Comparison of ENCODE assay signal across 8 cellular contexts in the genomic region with DNA sequence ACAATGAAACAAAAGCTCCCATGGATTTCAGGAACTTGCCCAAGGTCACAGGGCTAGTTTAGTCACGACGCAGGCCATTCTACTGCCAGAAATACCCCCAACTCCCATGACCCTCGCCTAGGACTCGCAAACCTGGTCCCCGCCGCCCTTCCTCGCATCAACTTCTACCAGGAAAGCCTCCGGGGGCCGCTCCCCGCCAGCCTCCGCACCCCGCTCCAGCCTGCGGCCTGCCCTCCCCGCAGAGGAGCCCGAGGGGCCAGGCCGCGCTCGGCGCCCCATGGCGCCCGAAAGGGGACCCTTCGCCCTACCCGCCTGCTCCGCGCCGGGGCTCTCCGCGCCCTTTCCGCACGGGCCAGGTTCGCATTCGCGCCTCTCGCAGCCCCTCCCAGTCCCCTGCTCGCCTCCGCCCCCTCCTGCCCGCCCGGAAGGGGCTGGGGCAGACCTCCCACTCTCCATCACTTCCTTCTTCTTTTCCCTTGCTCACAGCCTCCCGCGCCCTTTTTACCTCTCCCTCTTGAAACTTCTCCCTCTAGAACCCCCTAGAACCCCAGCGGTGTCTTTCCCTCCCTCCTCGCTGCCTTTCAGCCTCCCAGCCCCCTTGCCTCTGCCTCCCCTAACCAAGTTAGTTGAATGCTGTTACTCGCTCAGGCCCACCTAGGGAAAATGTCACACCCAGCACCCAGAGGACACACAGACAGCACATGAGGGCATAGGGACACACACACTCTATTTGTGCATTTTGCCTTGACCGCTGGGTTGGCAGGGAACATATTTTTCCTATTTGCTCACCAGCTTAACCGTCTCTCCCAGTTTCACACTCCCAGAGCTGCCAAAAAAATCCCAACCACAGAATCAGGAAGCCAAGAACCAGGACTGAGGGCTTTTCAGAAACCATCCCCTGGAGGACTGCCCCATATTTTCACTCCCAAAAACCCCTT. TPM values are rescaled to one million over a fixed set of nuclear protein-coding genes. Genes with fewer than 3 reads are reported as not detected.
DNase-seq lines count a peak whose midpoint lies in the region; ATAC-seq, FAIRE-seq and TF ChIP-seq lines count a peak whose summit lies in the region.

A gene (minus strand): TSS at position 368 of the 938 bp plus-strand sequence. CDS start 949 bp downstream, outside the sequence.

- DNase-seq in ELF-1 (ENCODE audit: low read depth, low spot score) (peak; percentile 40), bronchial epithelial cell (ENCODE audit: low read depth) (peak; percentile 83), iris pigment epithelial cell (ENCODE audit: low read depth) (peak; percentile 66), WERI-Rb-1 (no peak)
- DNase-seq in stimulated activated CD4-positive, alpha-beta T cell treated with anti-CD3 and anti-CD28 coated beads, Interleukin-12 subunit alpha, Interleukin-12 subunit beta, amount 100 ng/mL, for 4 hours = peak; percentile 82

- no peak for TF ChIP-seq CTCF in Loucy (conservative IDR thresholded peaks at IDR 0.05; ENCODE audit: low read length)
- no peak for TF ChIP-seq CTCF in VCaP (conservative IDR thresholded peaks at IDR 0.05)
- TF ChIP-seq CTCF in bronchial epithelial cell (IDR thresholded peaks at IDR 0.05; ENCODE audit: insufficient read depth, low read length, severe bottlenecking) = no peak
- TF ChIP-seq CTCF in WERI-Rb-1 (IDR thresholded peaks at IDR 0.05; ENCODE audit: low read depth, low read length) = no peak

- no peaks in the 10 kb centered on the region for H3K27me3 ChIP-seq in Loucy (ENCODE audit: insufficient read depth, low read length, poor library complexity, severe bottlenecking)
- peaks cover 4% of the 10 kb centered on the region for H3K27me3 ChIP-seq in bronchial epithelial cell (ENCODE audit: control insufficient read depth, insufficient read depth, low read length)
- peaks cover 3% of the 10 kb centered on the region for H3K27me3 ChIP-seq in WERI-Rb-1 (ENCODE audit: insufficient read depth, low read depth, severe bottlenecking)

- ATAC-seq in GM21786 (IDR thresholded peaks at IDR 0.05; ENCODE audit: unreplicated experiment) = peak; percentile 50

- H3K4me3 ChIP-seq in Loucy (ENCODE audit: low read length, poor library complexity, severe bottlenecking) (peak within 1 kb of the TSS; percentile 83), bronchial epithelial cell (ENCODE audit: low read depth, low read length) (peak within 1 kb of the TSS; percentile 26), WERI-Rb-1 (ENCODE audit: low read depth, low read length) (no peak within 1 kb of the TSS)

- no peaks in the 10 kb centered on the region for H3K9me2 ChIP-seq in Loucy (replicated peaks; ENCODE audit: low read depth, low read length)

- H3K27ac ChIP-seq in VCaP (peak within 1 kb of the TSS; percentile 51), WERI-Rb-1 (no peak within 1 kb of the TSS)

- no peak for FAIRE-seq in bronchial epithelial cell (lab: Jason Lieb, UNC)

- peaks cover 58% of the 10 kb centered on the region for H3K4me1 ChIP-seq in Loucy (ENCODE audit: insufficient read depth, low read length, poor library complexity, severe bottlenecking)

- H3K9ac ChIP-seq in Loucy (ENCODE audit: low read depth, low read length, poor library complexity, severe bottlenecking) = peak within 1 kb of the TSS; percentile 98

- H4K20me1 ChIP-seq in Loucy (ENCODE audit: insufficient read depth, low read length, poor library complexity, severe bottlenecking) = peaks cover 28% of the 10 kb centered on the region

- peaks cover 42% of the 10 kb centered on the region for H3K79me2 ChIP-seq in Loucy (ENCODE audit: insufficient read depth, low read length)

- H3K4me2 ChIP-seq in Loucy (ENCODE audit: low read depth, low read length, poor library complexity, severe bottlenecking) = peak within 1 kb of the TSS; percentile 96

- peaks cover 10% of the 10 kb centered on the region for H3F3A ChIP-seq in Loucy (ENCODE audit: low read depth)

- peaks cover 25% of the 10 kb centered on the region; the same call in 1 of the 2 replicates for H3K36me3 ChIP-seq in Loucy (ENCODE audit: insufficient read depth, low read length)
- H3K36me3 ChIP-seq in bronchial epithelial cell (ENCODE audit: control insufficient read depth, insufficient read depth, low read length) = no peaks in the 10 kb centered on the region
- no peaks in the 10 kb centered on the region for H3K36me3 ChIP-seq in WERI-Rb-1

- H3K9me3 ChIP-seq in Loucy (ENCODE audit: insufficient read depth, low read depth, low read length) = no peaks in the 10 kb centered on the region
- no peaks in the 10 kb centered on the region for H3K9me3 ChIP-seq in WERI-Rb-1 (ENCODE audit: severe bottlenecking)

- no peak within 1 kb of the TSS; the same call in 1 of the 2 replicates for H2AFZ ChIP-seq in Loucy (ENCODE audit: low read length)

RNA-seq across cellular contexts. Expression of the gene that starts here (rescaled TPM):
- total RNA-seq in bronchial epithelial cell = 1.8 and 3.2 TPM in 2 replicates
